In genomic region chr13:60163525-60164471, GRCh38 we compare ENCODE assay signal across 8 cellular contexts. TPM values are rescaled to one million over a fixed set of nuclear protein-coding genes. Genes with fewer than 3 reads are reported as not detected.
DNase-seq lines count a peak whose midpoint lies in the region; ATAC-seq lines count a peak whose summit lies in the region.

DIAPH3 (minus strand) TSS chr13:60163928; CDS start chr13:60163766, 162 bp downstream.

- peaks cover 8% of the 10 kb centered on the region for H3K36me3 Mint-ChIP-seq in effector memory CD8-positive, alpha-beta T cell (ENCODE audit: insufficient read depth)
- H3K36me3 Mint-ChIP-seq in memory B cell, result no peaks in the 10 kb centered on the region

- H3K4me3 Mint-ChIP-seq in effector memory CD8-positive, alpha-beta T cell, result peak within 1 kb of the TSS; percentile 93 to 96
- peak within 1 kb of the TSS; percentile 96 for H3K4me3 Mint-ChIP-seq in memory B cell

- no peaks in the 10 kb centered on the region for H3K9me3 Mint-ChIP-seq in effector memory CD8-positive, alpha-beta T cell
- H3K9me3 Mint-ChIP-seq in memory B cell, result peaks cover 2% of the 10 kb centered on the region

- peak within 1 kb of the TSS; percentile 92 to 95 for H3K27ac Mint-ChIP-seq in effector memory CD8-positive, alpha-beta T cell
- H3K27ac Mint-ChIP-seq in memory B cell, result peak within 1 kb of the TSS; percentile 87

- peaks cover 15 to 20% of the 10 kb centered on the region in 2 donors for H3K4me1 Mint-ChIP-seq in effector memory CD8-positive, alpha-beta T cell (ENCODE audit: low read depth in 2 of 2)
- H3K4me1 Mint-ChIP-seq in memory B cell, result peaks cover 11% of the 10 kb centered on the region

- H3K27me3 Mint-ChIP-seq in effector memory CD8-positive, alpha-beta T cell, result no peaks in the 10 kb centered on the region
- peaks cover 1% of the 10 kb centered on the region for H3K27me3 Mint-ChIP-seq in memory B cell

- DNase-seq in COLO829 (ENCODE audit: low spot score) (peak; percentile 93), HT1080 (ENCODE audit: low read depth) (peak; percentile 97), NOMO-1 treated with DMSO at 0.1 percent for 48 hours (lab: John Stamatoyannopoulos, UW; ENCODE audit: unreplicated experiment) (peak; percentile 93), memory B cell (ENCODE audit: low spot score in 2 of 2) (peak; percentile 89 to 90)
- peak; percentile 82 to 84 for DNase-seq in activated CD8-positive, alpha-beta memory T cell treated with anti-CD3 and anti-CD28 coated beads for 4 hours (ENCODE audit: low read depth in 2 of 2)
- DNase-seq in effector memory CD8-positive, alpha-beta T cell, result peak; percentile 91 to 92 (median 92)
- peak; percentile 83 for DNase-seq in stimulated activated CD8-positive, alpha-beta memory T cell treated with anti-CD3 and anti-CD28 coated beads, Interleukin-12 subunit alpha, Interleukin-12 subunit beta, amount 100 ng/mL, for 24 hours (ENCODE audit: extremely low read depth)

- ATAC-seq in GM21360 (IDR thresholded peaks at IDR 0.05; ENCODE audit: unreplicated experiment), result peak; percentile 99
- peak; percentile 99 for ATAC-seq in effector memory CD8-positive, alpha-beta T cell (replicated peaks)
- peak; percentile 100 for ATAC-seq in memory B cell (ENCODE audit: low read depth)

RNA-seq across cellular contexts. Expression of gene DIAPH3, which starts in this region (rescaled TPM):
- 11.8 and 13.1 TPM in 2 replicates for total RNA-seq in HT1080 (2014; rRNA removed; shearing (Covaris generic))
- polyA plus RNA-seq in HT1080 (2015; cell fraction: cytosol; rRNA removed), result 17.8 and 21.9 TPM in 2 replicates
- 38.0 and 41.1 TPM in 2 replicates for polyA plus RNA-seq in HT1080 (2015; cell fraction: nucleus; rRNA removed)

Comparison
In these comparisons a context has a peak if more than half of its experiments do, and no peak if none do; other contexts are left out.
1. Peak in every context shown above with its lines: DNase-seq and ATAC-seq.